In the genomic region with DNA sequence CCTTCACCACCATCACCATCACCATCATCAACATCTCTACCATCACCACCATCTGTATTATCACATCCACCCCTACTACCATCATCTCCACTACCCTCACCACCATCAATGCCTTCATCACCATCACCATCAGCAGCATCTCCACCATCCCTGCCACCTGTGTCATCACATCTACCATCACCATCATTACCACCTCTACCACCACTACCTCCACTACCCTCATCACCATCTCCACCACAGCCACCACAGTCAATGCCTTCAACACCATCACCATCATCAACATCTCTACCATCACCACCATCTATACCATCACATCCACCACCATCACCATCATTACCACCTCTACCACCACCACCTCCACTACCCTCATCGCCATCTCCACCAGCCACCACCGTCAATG, we compare ENCODE assay signal across 2 cellular contexts.
TF ChIP-seq lines count a peak whose summit lies in the region.

No MANE protein-coding gene starts in this region.

TF ChIP-seq in HepG2, 621 proteins besides CTCF, POLR2A, EP300 and RAD21:
- TF ChIP-seq ZBTB3 (CRISPR knock-in tag; IDR thresholded peaks at IDR 0.05; ENCODE audit: borderline replicate concordance, low read depth) (no peak), SOX6 (IDR thresholded peaks at IDR 0.05) (peak; percentile 18; the same call in 1 of the 2 replicates), SOX6 (CRISPR knock-in tag; IDR thresholded peaks at IDR 0.05) (no peak), CREB1 (IDR thresholded peaks at IDR 0.05) (peak; percentile 62; the same call in 1 of the 2 replicates), CREB1 (CRISPR knock-in tag; IDR thresholded peaks at IDR 0.05) (no peak)
- TF ChIP-seq, protein P1, sequence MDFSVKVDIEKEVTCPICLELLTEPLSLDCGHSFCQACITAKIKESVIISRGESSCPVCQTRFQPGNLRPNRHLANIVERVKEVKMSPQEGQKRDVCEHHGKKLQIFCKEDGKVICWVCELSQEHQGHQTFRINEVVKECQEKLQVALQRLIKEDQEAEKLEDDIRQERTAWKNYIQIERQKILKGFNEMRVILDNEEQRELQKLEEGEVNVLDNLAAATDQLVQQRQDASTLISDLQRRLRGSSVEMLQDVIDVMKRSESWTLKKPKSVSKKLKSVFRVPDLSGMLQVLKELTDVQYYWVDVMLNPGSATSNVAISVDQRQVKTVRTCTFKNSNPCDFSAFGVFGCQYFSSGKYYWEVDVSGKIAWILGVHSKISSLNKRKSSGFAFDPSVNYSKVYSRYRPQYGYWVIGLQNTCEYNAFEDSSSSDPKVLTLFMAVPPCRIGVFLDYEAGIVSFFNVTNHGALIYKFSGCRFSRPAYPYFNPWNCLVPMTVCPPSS (IDR thresholded peaks at IDR 0.05): peak; percentile 90; the same call in 1 of the 2 replicates

TF ChIP-seq in K562, 482 proteins besides CTCF, POLR2A, EP300 and RAD21:
- TF ChIP-seq NFYB (IDR thresholded peaks at IDR 0.05; ENCODE audit: extremely low read depth, insufficient read length): no peak
- TF ChIP-seq FOXJ3 (CRISPR knock-in tag; IDR thresholded peaks at IDR 0.05): no peak
- 0 out of 2 replicates have a peak, but pooled peaks have one; percentile 38 for TF ChIP-seq MCM3 (IDR thresholded peaks at IDR 0.05)
- TF ChIP-seq PHF20 (IDR thresholded peaks at IDR 0.05; ENCODE audit: partially characterized antibody): no peak
- TF ChIP-seq, protein P2, sequence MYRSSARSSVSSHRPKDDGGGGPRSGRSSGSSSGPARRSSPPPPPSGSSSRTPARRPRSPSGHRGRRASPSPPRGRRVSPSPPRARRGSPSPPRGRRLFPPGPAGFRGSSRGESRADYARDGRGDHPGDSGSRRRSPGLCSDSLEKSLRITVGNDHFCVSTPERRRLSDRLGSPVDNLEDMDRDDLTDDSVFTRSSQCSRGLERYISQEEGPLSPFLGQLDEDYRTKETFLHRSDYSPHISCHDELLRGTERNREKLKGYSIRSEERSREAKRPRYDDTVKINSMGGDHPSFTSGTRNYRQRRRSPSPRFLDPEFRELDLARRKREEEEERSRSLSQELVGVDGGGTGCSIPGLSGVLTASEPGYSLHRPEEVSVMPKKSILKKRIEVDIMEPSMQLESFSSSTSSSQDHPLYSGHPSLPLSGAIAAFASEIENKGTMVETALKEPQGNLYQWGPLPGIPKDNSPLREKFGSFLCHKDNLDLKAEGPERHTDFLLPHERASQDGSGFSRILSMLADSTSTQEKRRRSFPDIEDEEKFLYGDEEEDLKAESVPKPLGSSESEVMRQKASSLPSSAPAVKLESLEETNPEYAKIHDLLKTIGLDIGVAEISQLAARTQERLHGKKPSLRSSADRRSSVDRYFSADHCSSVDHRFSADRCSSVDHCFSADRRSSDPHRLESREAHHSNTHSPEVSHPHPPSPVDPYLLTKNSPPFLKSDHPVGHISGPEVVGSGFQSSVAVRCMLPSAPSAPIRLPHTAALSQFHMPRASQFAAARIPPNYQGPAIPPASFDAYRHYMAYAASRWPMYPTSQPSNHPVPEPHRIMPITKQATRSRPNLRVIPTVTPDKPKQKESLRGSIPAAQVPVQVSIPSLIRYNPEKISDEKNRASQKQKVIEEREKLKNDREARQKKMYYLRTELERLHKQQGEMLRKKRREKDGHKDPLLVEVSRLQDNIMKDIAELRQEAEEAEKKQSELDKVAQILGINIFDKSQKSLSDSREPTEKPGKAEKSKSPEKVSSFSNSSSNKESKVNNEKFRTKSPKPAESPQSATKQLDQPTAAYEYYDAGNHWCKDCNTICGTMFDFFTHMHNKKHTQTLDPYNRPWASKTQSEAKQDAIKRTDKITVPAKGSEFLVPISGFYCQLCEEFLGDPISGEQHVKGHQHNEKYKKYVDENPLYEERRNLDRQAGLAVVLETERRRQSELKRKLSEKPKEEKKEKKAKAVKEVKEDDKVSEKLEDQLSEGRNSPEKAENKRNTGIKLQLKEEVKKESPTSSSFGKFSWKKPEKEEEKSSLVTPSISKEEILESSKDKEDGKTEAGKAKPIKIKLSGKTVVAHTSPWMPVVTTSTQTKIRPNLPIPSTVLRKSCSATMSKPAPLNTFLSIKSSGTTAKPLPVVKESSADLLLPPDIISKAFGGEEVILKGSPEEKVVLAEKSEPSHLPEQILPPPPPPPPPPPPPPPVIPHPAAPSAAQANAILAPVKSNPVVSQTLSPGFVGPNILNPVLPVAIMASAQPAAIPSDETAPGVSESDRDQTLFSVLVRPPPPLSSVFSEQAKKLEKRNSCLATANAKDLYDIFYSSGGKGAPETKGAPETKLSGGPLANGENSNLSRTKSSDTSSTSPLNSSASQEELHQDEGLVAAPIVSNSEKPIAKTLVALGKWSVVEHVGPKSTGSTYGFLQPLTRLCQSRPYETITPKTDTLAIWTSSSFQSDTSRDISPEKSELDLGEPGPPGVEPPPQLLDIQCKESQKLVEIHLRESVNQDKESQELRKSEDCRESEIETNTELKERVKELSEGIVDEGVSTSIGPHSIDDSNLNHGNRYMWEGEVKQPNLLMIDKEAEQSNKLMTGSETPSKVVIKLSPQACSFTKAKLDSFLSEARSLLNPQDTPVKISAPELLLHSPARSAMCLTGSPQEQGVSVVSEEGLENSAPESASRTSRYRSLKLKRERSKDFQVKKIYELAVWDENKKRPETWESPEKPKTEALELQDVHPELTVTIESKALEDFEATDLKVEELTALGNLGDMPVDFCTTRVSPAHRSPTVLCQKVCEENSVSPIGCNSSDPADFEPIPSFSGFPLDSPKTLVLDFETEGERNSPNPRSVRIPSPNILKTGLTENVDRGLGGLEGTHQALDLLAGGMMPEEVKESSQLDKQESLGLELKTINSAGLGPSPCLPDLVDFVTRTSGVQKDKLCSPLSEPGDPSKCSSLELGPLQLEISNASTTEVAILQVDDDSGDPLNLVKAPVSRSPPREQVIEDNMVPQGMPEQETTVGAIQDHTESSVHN (IDR thresholded peaks at IDR 0.05; ENCODE audit: borderline replicate concordance in 1 of 2, low read depth in 1 of 2): no peak
- TF ChIP-seq, protein P3, sequence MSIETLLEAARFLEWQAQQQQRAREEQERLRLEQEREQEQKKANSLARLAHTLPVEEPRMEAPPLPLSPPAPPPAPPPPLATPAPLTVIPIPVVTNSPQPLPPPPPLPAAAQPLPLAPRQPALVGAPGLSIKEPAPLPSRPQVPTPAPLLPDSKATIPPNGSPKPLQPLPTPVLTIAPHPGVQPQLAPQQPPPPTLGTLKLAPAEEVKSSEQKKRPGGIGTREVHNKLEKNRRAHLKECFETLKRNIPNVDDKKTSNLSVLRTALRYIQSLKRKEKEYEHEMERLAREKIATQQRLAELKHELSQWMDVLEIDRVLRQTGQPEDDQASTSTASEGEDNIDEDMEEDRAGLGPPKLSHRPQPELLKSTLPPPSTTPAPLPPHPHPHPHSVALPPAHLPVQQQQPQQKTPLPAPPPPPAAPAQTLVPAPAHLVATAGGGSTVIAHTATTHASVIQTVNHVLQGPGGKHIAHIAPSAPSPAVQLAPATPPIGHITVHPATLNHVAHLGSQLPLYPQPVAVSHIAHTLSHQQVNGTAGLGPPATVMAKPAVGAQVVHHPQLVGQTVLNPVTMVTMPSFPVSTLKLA (conservative IDR thresholded peaks at IDR 0.05): no peak
TF ChIP-seq in K562: peak in this region for 1.
